In the genomic region with DNA sequence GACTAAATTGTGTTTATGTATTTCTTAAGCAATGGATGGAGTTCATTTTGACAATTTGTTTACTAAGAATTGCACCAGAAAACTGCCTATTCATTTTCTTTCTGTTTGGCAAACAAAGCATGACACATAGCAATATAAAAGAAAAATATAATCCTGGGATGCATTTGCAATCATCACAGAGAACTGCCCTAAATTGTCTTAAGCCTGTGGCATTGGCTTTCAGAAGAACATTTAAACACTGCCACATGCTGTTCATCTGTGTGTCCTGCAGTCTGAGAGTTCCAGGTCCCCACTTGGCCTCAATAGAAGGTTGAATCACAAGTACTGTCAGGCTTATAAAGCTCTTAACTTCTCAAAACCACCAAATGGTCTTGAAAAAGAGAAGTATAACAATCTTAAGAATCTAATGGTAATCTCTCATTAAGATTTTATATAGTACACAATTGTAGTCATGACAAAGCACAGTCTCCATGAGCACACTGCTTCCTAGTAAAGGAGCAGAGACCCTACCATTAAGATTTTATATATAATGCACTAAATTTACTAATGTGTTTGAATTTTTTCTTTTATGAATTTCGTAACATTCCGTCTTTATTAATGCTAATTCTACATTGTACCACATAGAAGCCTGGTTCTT, we compare ENCODE assay signal across 8 cellular contexts. TPM values are rescaled to one million over a fixed set of nuclear protein-coding genes. Genes with fewer than 3 reads are reported as not detected.
DNase-seq lines count a peak whose midpoint lies in the region; ATAC-seq and TF ChIP-seq lines count a peak whose summit lies in the region.

No MANE protein-coding gene starts in this region.

- H3K4me3 ChIP-seq in Karpas-422 (ENCODE audit: low read length), result no peak overlapping the region

- no peaks in the 10 kb centered on the region for H3K9me2 ChIP-seq in Karpas-422 (replicated peaks; ENCODE audit: insufficient read depth, low read length)

- no peaks in the 10 kb centered on the region for H3K79me2 ChIP-seq in Karpas-422 (ENCODE audit: low read length)

- in situ Hi-C loops in G401 (cut with HindIII; ENCODE audit: low sequenced_read_pairs), result no loop called here

- no peaks in the 10 kb centered on the region for H3K9me3 ChIP-seq in Karpas-422 (ENCODE audit: low read length)

- DNase-seq in G401 (ENCODE audit: low spot score) (peak; percentile 87), Karpas-422 (peak; percentile 62), brain pericyte (ENCODE audit: low read depth, low spot score) (peak; percentile 29), iPS-NIHi11 (ENCODE audit: low spot score) (peak; percentile 48), COR-L47 (lab: John Stamatoyannopoulos, UW) (no peak)
- DNase-seq in stimulated activated CD4-positive, alpha-beta T cell treated with anti-CD3 and anti-CD28 coated beads, Interleukin-12 subunit alpha, Interleukin-12 subunit beta, amount 100 ng/mL, for 4 hours, result peak; percentile 3

- H3K4me2 ChIP-seq in Karpas-422 (ENCODE audit: low read depth, low read length, poor library complexity, severe bottlenecking), result no peak overlapping the region

- no peak overlapping the region for H3K27ac ChIP-seq in Karpas-422 (ENCODE audit: low read length)

- no peaks in the 10 kb centered on the region for H3K27me3 ChIP-seq in Karpas-422 (ENCODE audit: low read length)

- no peaks in the 10 kb centered on the region for H4K20me1 ChIP-seq in Karpas-422 (ENCODE audit: insufficient read depth, low read depth, low read length)

- no peak overlapping the region for H3K9ac ChIP-seq in Karpas-422 (ENCODE audit: low read length)

- no peak overlapping the region for H2AFZ ChIP-seq in Karpas-422 (ENCODE audit: low read length)

- peaks cover 8% of the 10 kb centered on the region for H3K4me1 ChIP-seq in Karpas-422 (ENCODE audit: low read length)

- ATAC-seq in GM21723 (IDR thresholded peaks at IDR 0.05; ENCODE audit: unreplicated experiment) (peak; percentile 95), SK-N-SH treated with all-trans-retinoic acid at 6 μM for 48 hours (peak; percentile 97)

- no peaks in the 10 kb centered on the region for H3K36me3 ChIP-seq in Karpas-422 (ENCODE audit: insufficient read depth, low read length)

TF ChIP-seq in SK-N-SH treated with all-trans-retinoic acid at 6 μM for 48 hours, 23 proteins besides CTCF, POLR2A, EP300 and RAD21:
- TF ChIP-seq ZC3H10 (CRISPR knock-in tag; IDR thresholded peaks at IDR 0.05), result no peak
- no peak for TF ChIP-seq SNAI2 (CRISPR knock-in tag; IDR thresholded peaks at IDR 0.05)
- TF ChIP-seq ESRRG (CRISPR knock-in tag; IDR thresholded peaks at IDR 0.05), result no peak

RNA-seq across cellular contexts. Expression of a gene that starts 29.9 kb away (rescaled TPM):
- 1.8 and 2.0 TPM in 2 replicates for total RNA-seq in G401 (2014; rRNA removed; shearing (Covaris generic))
- not detected in 2 replicates for total RNA-seq in Karpas-422 (2014; rRNA removed; shearing (Covaris generic); ENCODE audit: low replicate concordance)

RNA-seq across cellular contexts. Expression of a gene that starts 33.3 kb away (rescaled TPM):
- not detected in 2 replicates for total RNA-seq in G401 (2014; rRNA removed; shearing (Covaris generic))
- total RNA-seq in Karpas-422 (2014; rRNA removed; shearing (Covaris generic); ENCODE audit: low replicate concordance), result not detected in 2 replicates
